In genomic region chr16:6111390-6111789, GRCh38 we compare ENCODE assay signal across 26 cellular contexts.
"Had no signal": no experiment of that assay in that cellular context is flagged by ENCODE, and none has a peak within 500 bp of the region (broad histone marks: within the 10 kb centered on the region; RNA-seq: fewer than 3 reads in every experiment).

No MANE protein-coding gene starts in this region.

- H3K36me3 ChIP-seq: gastroesophageal sphincter, neutrophil, right lobe of liver, transverse colon had no signal

- H3K4me3 ChIP-seq: body of pancreas, coronary artery, gastroesophageal sphincter, hepatocyte, right lobe of liver, testis, transverse colon had no signal

- H3K27me3 ChIP-seq: body of pancreas, gastroesophageal sphincter, hepatocyte, neutrophil, right lobe of liver, testis, transverse colon had no signal

- H3K27ac ChIP-seq: body of pancreas, coronary artery, gastroesophageal sphincter, hepatocyte, neutrophil, right lobe of liver, testis, transverse colon had no signal

- DNase-seq: activated CD4-positive, alpha-beta T cell treated with anti-CD3 and anti-CD28 coated beads for 1 hour; activated CD4-positive, alpha-beta T cell treated with anti-CD3 and anti-CD28 coated beads, Interleukin-2, amount 10 ng/mL, durations not matched to agents 7 days and 5 days; activated CD8-positive, alpha-beta T cell treated with anti-CD3 and anti-CD28 coated beads for 36 hours; activated gamma-delta T cell treated with Interleukin-2 at 50 U/mL for 16 hours; activated naive CD4-positive, alpha-beta T cell treated with anti-CD3 and anti-CD28 coated beads, Interleukin-2, amount 50 U/mL, for 16 hours; activated naive CD8-positive, alpha-beta T cell treated with anti-CD3 and anti-CD28 coated beads, Interleukin-2, amount 50 U/mL, for 24 hours; activated T-cell treated with anti-CD3 and anti-CD28 coated beads, Interleukin-2, amount 50 U/mL, for 4 hours; amygdala; body of pancreas; effector memory CD8-positive, alpha-beta T cell; erythroblast; islet precursor cell; left colon; mammary epithelial cell; right lobe of liver; stimulated activated CD4-positive, alpha-beta T cell treated with anti-CD3 and anti-CD28 coated beads, Interleukin-2, amount 100 ng/mL, for 48 hours; stimulated activated naive CD8-positive, alpha-beta T cell treated with anti-CD3 and anti-CD28 coated beads, Interleukin-15, Interleukin-2, amounts not matched to agents 100 U/mL and 50 U/mL, for 24 hours; T-helper 17 cell; T1000; testis; transverse colon had no signal

- ATAC-seq: activated CD8-positive, alpha-beta T cell treated with anti-CD3 and anti-CD28 coated beads for 36 hours; activated naive CD8-positive, alpha-beta T cell treated with anti-CD3 and anti-CD28 coated beads, Interleukin-2, amount 50 U/mL, for 24 hours; activated T-cell treated with anti-CD3 and anti-CD28 coated beads, Interleukin-2, amount 50 U/mL, for 4 hours; activated T-helper 17 cell treated with anti-CD3 and anti-CD28 coated beads, Interleukin-2, amount 50 U/mL, for 72 hours; body of pancreas; effector memory CD8-positive, alpha-beta T cell; gastroesophageal sphincter; left colon; right lobe of liver; stimulated activated naive CD8-positive, alpha-beta T cell treated with anti-CD3 and anti-CD28 coated beads, Interleukin-15, Interleukin-2, amounts not matched to agents 100 U/mL and 50 U/mL, for 24 hours; T-helper 17 cell had no signal
